1 cellular context compared by ENCODE assay signal in genomic region chrY:11789057-11789456, GRCh38.
A peak's percentile ranks its signal among the peaks of the same experiment; 100 is the strongest.
TF ChIP-seq lines count a peak whose summit lies in the region.

No MANE protein-coding gene starts in this region.

TF ChIP-seq in HepG2, 621 proteins besides CTCF, POLR2A, EP300 and RAD21:
- TF ChIP-seq REST (IDR thresholded peaks at IDR 0.05; ENCODE audit: borderline replicate concordance in 1 of 2, low read depth in 1 of 2, low read length in 2 of 2) = peak; percentile 14 to 71
